ENCODE assay signal across 15 cellular contexts in genomic region chr6:62623851-62624532, GRCh38.
"Had no signal": no experiment of that assay in that cellular context is flagged by ENCODE, and none has a peak within 500 bp of the region (broad histone marks: within the 10 kb centered on the region; RNA-seq: fewer than 3 reads in every experiment).

No MANE protein-coding gene starts in this region.

- H3K27me3 ChIP-seq: esophagus muscularis mucosa, testis, uterus had no signal

- H3K4me1 ChIP-seq: esophagus muscularis mucosa, prostate gland, testis, uterus had no signal

- H3K4me3 ChIP-seq: esophagus muscularis mucosa, prostate gland, smooth muscle cell, testis, uterus had no signal

- H3K36me3 ChIP-seq: esophagus muscularis mucosa, prostate gland, uterus had no signal

- H3K27ac ChIP-seq: esophagus muscularis mucosa, prostate gland, testis, uterus had no signal

- DNase-seq: activated CD4-positive, alpha-beta T cell treated with anti-CD3 and anti-CD28 coated beads, Interleukin-2, amount 50 U/mL, for 48 hours; activated CD4-positive, CD25-positive, alpha-beta regulatory T cell treated with anti-CD3 and anti-CD28 coated beads, Interleukin-2, amount 50 U/mL, for 72 hours; activated T-cell treated with anti-CD3 and anti-CD28 coated beads, Interleukin-2, amount 50 U/mL, for 1 hour; hypothalamus; kidney; nephron progenitor cell; occipital lobe; right cardiac atrium; T-helper 1 cell; T1000; testis; uterus had no signal

- ATAC-seq: right cardiac atrium had no signal

- H3K4me2 ChIP-seq: smooth muscle cell had no signal

- H3K9me3 ChIP-seq: esophagus muscularis mucosa, prostate gland, testis, uterus had no signal
